ENCODE assay signal across 17 cellular contexts in genomic region chr4:1574601-1575417, GRCh38.
DNase-seq lines count a peak whose midpoint lies in the region; ATAC-seq and TF ChIP-seq lines count a peak whose summit lies in the region.
"Had no signal": no experiment of that assay in that cellular context is flagged by ENCODE, and none has a peak within 500 bp of the region (broad histone marks: within the 10 kb centered on the region; RNA-seq: fewer than 3 reads in every experiment).

No MANE protein-coding gene starts in this region.

- no peaks in the 10 kb centered on the region for H3K9me3 ChIP-seq in CD4-positive, CD25-positive, alpha-beta regulatory T cell (ENCODE audit: control insufficient read depth in 2 of 2, low read length in 2 of 2)
- H3K9me3 ChIP-seq: A549 had no signal

- no peak overlapping the region for H3K4me3 ChIP-seq in CD4-positive, CD25-positive, alpha-beta regulatory T cell (ENCODE audit: low read depth, low read length)
- no peak overlapping the region for H3K4me3 ChIP-seq in foreskin fibroblast (ENCODE audit: low read depth in 1 of 2, low read length in 2 of 2)
- H3K4me3 ChIP-seq: A549, GM23338 had no signal

- ATAC-seq in CD4-positive, CD25-positive, alpha-beta regulatory T cell (ENCODE audit: low read depth in 2 of 2) = no peak
- peak; percentile 60 for ATAC-seq in left colon
- no peak for ATAC-seq in GM21390 (IDR thresholded peaks at IDR 0.05; ENCODE audit: unreplicated experiment)
- ATAC-seq: A549, GM23338 had no signal

- H3K36me3 Mint-ChIP-seq in CD4-positive, CD25-positive, alpha-beta regulatory T cell = no peaks in the 10 kb centered on the region
- no peaks in the 10 kb centered on the region for H3K36me3 Mint-ChIP-seq in brain

- peaks cover 0 to 11% (median 7%) of the 10 kb centered on the region in 4 donors for H3K4me1 Mint-ChIP-seq in CD4-positive, CD25-positive, alpha-beta regulatory T cell
- H3K4me1 Mint-ChIP-seq in brain = peaks cover 57% of the 10 kb centered on the region

- intact Hi-C loops in left colon (cut with DNase I, micrococcal nuclease) (no loop called here), posterior vena cava (cut with DNase I) (no loop called here)

- H3K4me1 ChIP-seq in CD4-positive, CD25-positive, alpha-beta regulatory T cell (ENCODE audit: control insufficient read depth, insufficient read depth, low read length, poor library complexity, severe bottlenecking) = peaks cover 5% of the 10 kb centered on the region

- no peaks in the 10 kb centered on the region for H3K36me3 ChIP-seq in CD4-positive, CD25-positive, alpha-beta regulatory T cell (ENCODE audit: control insufficient read depth, insufficient read depth, low read length)

- DNase-seq in CD4-positive, CD25-positive, alpha-beta regulatory T cell = no peak
- DNase-seq in left colon (peak; percentile 51 to 54), posterior vena cava (ENCODE audit: low spot score) (peak; percentile 72), foreskin fibroblast (no peak), DMS53 treated with DMSO at 0.1 percent for 48 hours (lab: John Stamatoyannopoulos, UW; ENCODE audit: unreplicated experiment) (no peak), NCI-H226 (no peak)
- DNase-seq: COR-L47, NCI-H1436, NCI-H2029 treated with DMSO at 0.1 percent for 48 hours, NCI-H2171 treated with DMSO at 0.1 percent for 48 hours, NCI-H774 had no signal

- no peaks in the 10 kb centered on the region for H3K27me3 ChIP-seq in CD4-positive, CD25-positive, alpha-beta regulatory T cell (ENCODE audit: control insufficient read depth, insufficient read depth, low read length)

- no peak overlapping the region for H3K27ac Mint-ChIP-seq in CD4-positive, CD25-positive, alpha-beta regulatory T cell
- peak overlapping the region in 3 of 5 experiments; percentile 8 to 67 (median 15) for H3K27ac Mint-ChIP-seq in brain
- H3K27ac Mint-ChIP-seq: GM23338 had no signal

- H3K9me3 Mint-ChIP-seq in CD4-positive, CD25-positive, alpha-beta regulatory T cell = peaks cover 0 to 1% (median 0%) of the 10 kb centered on the region in 7 donors
- H3K9me3 Mint-ChIP-seq in brain = peaks cover 0 to 2% (median 0%) of the 10 kb centered on the region in 5 experiments
- H3K9me3 Mint-ChIP-seq: GM23338 had no signal

- TF ChIP-seq CTCF in brain (conservative IDR thresholded peaks at IDR 0.05) (no peak), foreskin fibroblast (IDR thresholded peaks at IDR 0.05; ENCODE audit: low read depth, low read length) (no peak)

- peak overlapping the region in 3 of 4 donors; percentile 15 to 66 (median 64) for H3K4me3 Mint-ChIP-seq in CD4-positive, CD25-positive, alpha-beta regulatory T cell
- H3K4me3 Mint-ChIP-seq in brain = no peak overlapping the region
- H3K4me3 Mint-ChIP-seq: GM23338 had no signal

- H3K27me3 Mint-ChIP-seq in CD4-positive, CD25-positive, alpha-beta regulatory T cell = peaks cover 2% of the 10 kb centered on the region
- peaks cover 45% of the 10 kb centered on the region for H3K27me3 Mint-ChIP-seq in brain

- H3K27ac ChIP-seq in CD4-positive, CD25-positive, alpha-beta regulatory T cell (ENCODE audit: insufficient read depth, low read length, poor library complexity, severe bottlenecking) = no peak overlapping the region
- H3K27ac ChIP-seq: A549, C4-2B, KMS-11 had no signal

Comparison
In these comparisons a context has a peak if more than half of its experiments do, and no peak if none do; other contexts are left out.
1. DNase-seq: peak in left colon (2 of 2) and posterior vena cava (single experiment); none in CD4-positive, CD25-positive, alpha-beta regulatory T cell (0 of 3), foreskin fibroblast (0 of 2), DMS53 treated with DMSO at 0.1 percent for 48 hours (single experiment) and NCI-H226 (single experiment).
2. H3K27ac Mint-ChIP-seq: peak in brain (3 of 5); none in CD4-positive, CD25-positive, alpha-beta regulatory T cell (0 of 3).
3. H3K4me3 Mint-ChIP-seq: peak in CD4-positive, CD25-positive, alpha-beta regulatory T cell (3 of 4); none in brain (0 of 5).